ENCODE assay signal across 1 cellular context in genomic region chr13:113299951-113300350, GRCh38.
TF ChIP-seq lines count a peak whose summit lies in the region.

No MANE protein-coding gene starts in this region.

TF ChIP-seq in HepG2, 621 proteins besides CTCF, POLR2A, EP300 and RAD21 (continued from another document and continues in another):
- TF ChIP-seq, protein P1, sequence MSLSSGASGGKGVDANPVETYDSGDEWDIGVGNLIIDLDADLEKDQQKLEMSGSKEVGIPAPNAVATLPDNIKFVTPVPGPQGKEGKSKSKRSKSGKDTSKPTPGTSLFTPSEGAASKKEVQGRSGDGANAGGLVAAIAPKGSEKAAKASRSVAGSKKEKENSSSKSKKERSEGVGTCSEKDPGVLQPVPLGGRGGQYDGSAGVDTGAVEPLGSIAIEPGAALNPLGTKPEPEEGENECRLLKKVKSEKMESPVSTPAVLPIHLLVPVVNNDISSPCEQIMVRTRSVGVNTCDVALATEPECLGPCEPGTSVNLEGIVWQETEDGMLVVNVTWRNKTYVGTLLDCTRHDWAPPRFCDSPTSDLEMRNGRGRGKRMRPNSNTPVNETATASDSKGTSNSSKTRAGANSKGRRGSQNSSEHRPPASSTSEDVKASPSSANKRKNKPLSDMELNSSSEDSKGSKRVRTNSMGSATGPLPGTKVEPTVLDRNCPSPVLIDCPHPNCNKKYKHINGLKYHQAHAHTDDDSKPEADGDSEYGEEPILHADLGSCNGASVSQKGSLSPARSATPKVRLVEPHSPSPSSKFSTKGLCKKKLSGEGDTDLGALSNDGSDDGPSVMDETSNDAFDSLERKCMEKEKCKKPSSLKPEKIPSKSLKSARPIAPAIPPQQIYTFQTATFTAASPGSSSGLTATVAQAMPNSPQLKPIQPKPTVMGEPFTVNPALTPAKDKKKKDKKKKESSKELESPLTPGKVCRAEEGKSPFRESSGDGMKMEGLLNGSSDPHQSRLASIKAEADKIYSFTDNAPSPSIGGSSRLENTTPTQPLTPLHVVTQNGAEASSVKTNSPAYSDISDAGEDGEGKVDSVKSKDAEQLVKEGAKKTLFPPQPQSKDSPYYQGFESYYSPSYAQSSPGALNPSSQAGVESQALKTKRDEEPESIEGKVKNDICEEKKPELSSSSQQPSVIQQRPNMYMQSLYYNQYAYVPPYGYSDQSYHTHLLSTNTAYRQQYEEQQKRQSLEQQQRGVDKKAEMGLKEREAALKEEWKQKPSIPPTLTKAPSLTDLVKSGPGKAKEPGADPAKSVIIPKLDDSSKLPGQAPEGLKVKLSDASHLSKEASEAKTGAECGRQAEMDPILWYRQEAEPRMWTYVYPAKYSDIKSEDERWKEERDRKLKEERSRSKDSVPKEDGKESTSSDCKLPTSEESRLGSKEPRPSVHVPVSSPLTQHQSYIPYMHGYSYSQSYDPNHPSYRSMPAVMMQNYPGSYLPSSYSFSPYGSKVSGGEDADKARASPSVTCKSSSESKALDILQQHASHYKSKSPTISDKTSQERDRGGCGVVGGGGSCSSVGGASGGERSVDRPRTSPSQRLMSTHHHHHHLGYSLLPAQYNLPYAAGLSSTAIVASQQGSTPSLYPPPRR (CRISPR knock-in tag; IDR thresholded peaks at IDR 0.05; ENCODE audit: borderline replicate concordance), result peak; percentile 65; the same call in 1 of the 2 replicates
- TF ChIP-seq ZSCAN20 (CRISPR knock-in tag; IDR thresholded peaks at IDR 0.05; ENCODE audit: borderline replicate concordance), result no peak
- TF ChIP-seq, protein P2, sequence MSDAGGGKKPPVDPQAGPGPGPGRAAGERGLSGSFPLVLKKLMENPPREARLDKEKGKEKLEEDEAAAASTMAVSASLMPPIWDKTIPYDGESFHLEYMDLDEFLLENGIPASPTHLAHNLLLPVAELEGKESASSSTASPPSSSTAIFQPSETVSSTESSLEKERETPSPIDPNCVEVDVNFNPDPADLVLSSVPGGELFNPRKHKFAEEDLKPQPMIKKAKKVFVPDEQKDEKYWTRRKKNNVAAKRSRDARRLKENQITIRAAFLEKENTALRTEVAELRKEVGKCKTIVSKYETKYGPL (CRISPR knock-in tag; IDR thresholded peaks at IDR 0.05), result peak; percentile 50; the same call in 1 of the 2 replicates
- TF ChIP-seq SOX13 (IDR thresholded peaks at IDR 0.05), result no peak
- TF ChIP-seq SOX13 (CRISPR knock-in tag; conservative IDR thresholded peaks at IDR 0.05 in 1 of 2, IDR thresholded peaks at IDR 0.05 in 1 of 2), result peak in 1 of 2 experiments; percentile 83; a peak in 2 of 4 replicates
- TF ChIP-seq MEIS2 (CRISPR knock-in tag; IDR thresholded peaks at IDR 0.05), result 0 out of 2 replicates have a peak, but pooled peaks have one; percentile 63
- TF ChIP-seq ZNF317 (CRISPR knock-in tag; IDR thresholded peaks at IDR 0.05), result 0 out of 2 replicates have a peak, but pooled peaks have one; percentile 22
- peak; percentile 51 for TF ChIP-seq FOXA3 (CRISPR knock-in tag; IDR thresholded peaks at IDR 0.05)
- no peak for TF ChIP-seq ZBTB7A (CRISPR knock-in tag; IDR thresholded peaks at IDR 0.05)
- TF ChIP-seq CEBPB (IDR thresholded peaks at IDR 0.05; ENCODE audit: borderline replicate concordance, low read depth, low read length), result peak; percentile 100
- TF ChIP-seq MAFK (conservative IDR thresholded peaks at IDR 0.05 in 1 of 2, IDR thresholded peaks at IDR 0.05 in 1 of 2; ENCODE audit: low read length in 2 of 2), result peak; percentile 19 to 30; a peak in 1 of 4 replicates
- no peak for TF ChIP-seq FLYWCH1 (CRISPR knock-in tag; IDR thresholded peaks at IDR 0.05)
- TF ChIP-seq MED1 (CRISPR knock-in tag; IDR thresholded peaks at IDR 0.05), result peak; percentile 73
- TF ChIP-seq NR2F2 (IDR thresholded peaks at IDR 0.05; ENCODE audit: borderline replicate concordance, low read depth), result peak; percentile 65; the same call in 1 of the 2 replicates
- TF ChIP-seq SOX5 (CRISPR knock-in tag; IDR thresholded peaks at IDR 0.05; ENCODE audit: borderline replicate concordance), result peak; percentile 72
- TF ChIP-seq, protein P3, sequence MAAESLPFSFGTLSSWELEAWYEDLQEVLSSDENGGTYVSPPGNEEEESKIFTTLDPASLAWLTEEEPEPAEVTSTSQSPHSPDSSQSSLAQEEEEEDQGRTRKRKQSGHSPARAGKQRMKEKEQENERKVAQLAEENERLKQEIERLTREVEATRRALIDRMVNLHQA (CRISPR knock-in tag; IDR thresholded peaks at IDR 0.05), result no peak
- no peak for TF ChIP-seq ZNF772 (CRISPR knock-in tag; IDR thresholded peaks at IDR 0.05)
- TF ChIP-seq ZNF501 (CRISPR knock-in tag; IDR thresholded peaks at IDR 0.05), result no peak
- peak; percentile 67; the same call in 1 of the 2 replicates for TF ChIP-seq THRA (CRISPR knock-in tag; IDR thresholded peaks at IDR 0.05; ENCODE audit: borderline replicate concordance)
- TF ChIP-seq NFATC3 (CRISPR knock-in tag; IDR thresholded peaks at IDR 0.05), result no peak
- TF ChIP-seq AKAP8 (CRISPR knock-in tag; IDR thresholded peaks at IDR 0.05), result no peak
- peak; percentile 55 for TF ChIP-seq KAT8 (CRISPR knock-in tag; IDR thresholded peaks at IDR 0.05)
- peak; percentile 70; the same call in 1 of the 2 replicates for TF ChIP-seq THAP8 (CRISPR knock-in tag; IDR thresholded peaks at IDR 0.05; ENCODE audit: borderline replicate concordance)
- peak; percentile 67 for TF ChIP-seq ATF3 (CRISPR knock-in tag; IDR thresholded peaks at IDR 0.05)
- TF ChIP-seq ZBTB42 (CRISPR knock-in tag; IDR thresholded peaks at IDR 0.05), result no peak
- TF ChIP-seq NR2F6 (IDR thresholded peaks at IDR 0.05), result peak; percentile 79
- peak; percentile 92 for TF ChIP-seq NR2F6 (CRISPR knock-in tag; IDR thresholded peaks at IDR 0.05)
- TF ChIP-seq ZNF660 (CRISPR knock-in tag; IDR thresholded peaks at IDR 0.05; ENCODE audit: borderline replicate concordance, low read depth), result no peak
- no peak for TF ChIP-seq NFRKB (IDR thresholded peaks at IDR 0.05)
- TF ChIP-seq RERE (CRISPR knock-in tag; IDR thresholded peaks at IDR 0.05; ENCODE audit: low read depth), result 0 out of 2 replicates have a peak, but pooled peaks have one; percentile 65
- TF ChIP-seq ZNF12 (CRISPR knock-in tag; IDR thresholded peaks at IDR 0.05), result no peak
- TF ChIP-seq ZNF710 (CRISPR knock-in tag; IDR thresholded peaks at IDR 0.05; ENCODE audit: borderline replicate concordance), result 0 out of 2 replicates have a peak, but pooled peaks have one; percentile 40
- no peak for TF ChIP-seq HNRNPLL (IDR thresholded peaks at IDR 0.05; ENCODE audit: low read depth, low read length, poor library complexity, severe bottlenecking)
- peak; percentile 79 for TF ChIP-seq GATAD1 (CRISPR knock-in tag; IDR thresholded peaks at IDR 0.05)
- no peak for TF ChIP-seq ZKSCAN1 (IDR thresholded peaks at IDR 0.05; ENCODE audit: low read length)
- no peak for TF ChIP-seq SNAPC2 (CRISPR knock-in tag; IDR thresholded peaks at IDR 0.05)
- TF ChIP-seq NCOA1 (CRISPR knock-in tag; IDR thresholded peaks at IDR 0.05), result no peak
- no peak for TF ChIP-seq SRF (IDR thresholded peaks at IDR 0.05; ENCODE audit: low read depth, low read length)
- TF ChIP-seq, protein P4, sequence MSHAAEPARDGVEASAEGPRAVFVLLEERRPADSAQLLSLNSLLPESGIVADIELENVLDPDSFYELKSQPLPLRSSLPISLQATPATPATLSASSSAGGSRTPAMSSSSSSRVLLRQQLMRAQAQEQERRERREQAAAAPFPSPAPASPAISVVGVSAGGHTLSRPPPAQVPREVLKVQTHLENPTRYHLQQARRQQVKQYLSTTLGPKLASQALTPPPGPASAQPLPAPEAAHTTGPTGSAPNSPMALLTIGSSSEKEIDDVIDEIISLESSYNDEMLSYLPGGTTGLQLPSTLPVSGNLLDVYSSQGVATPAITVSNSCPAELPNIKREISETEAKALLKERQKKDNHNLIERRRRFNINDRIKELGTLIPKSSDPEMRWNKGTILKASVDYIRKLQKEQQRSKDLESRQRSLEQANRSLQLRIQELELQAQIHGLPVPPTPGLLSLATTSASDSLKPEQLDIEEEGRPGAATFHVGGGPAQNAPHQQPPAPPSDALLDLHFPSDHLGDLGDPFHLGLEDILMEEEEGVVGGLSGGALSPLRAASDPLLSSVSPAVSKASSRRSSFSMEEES (CRISPR knock-in tag; IDR thresholded peaks at IDR 0.05), result peak; percentile 38; the same call in 1 of the 2 replicates
- TF ChIP-seq HES4 (CRISPR knock-in tag; IDR thresholded peaks at IDR 0.05; ENCODE audit: borderline replicate concordance), result no peak
- no peak for TF ChIP-seq TOPORS (CRISPR knock-in tag; IDR thresholded peaks at IDR 0.05)
- no peak for TF ChIP-seq CBFB (CRISPR knock-in tag; IDR thresholded peaks at IDR 0.05)
- TF ChIP-seq HDAC1 (CRISPR knock-in tag; IDR thresholded peaks at IDR 0.05), result peak; percentile 75
- TF ChIP-seq HMG20B (CRISPR knock-in tag; conservative IDR thresholded peaks at IDR 0.05), result no peak
- peak; percentile 85 for TF ChIP-seq ATF7 (IDR thresholded peaks at IDR 0.05)
- TF ChIP-seq ATF7 (CRISPR knock-in tag; IDR thresholded peaks at IDR 0.05), result peak; percentile 78; the same call in 1 of the 2 replicates
- no peak for TF ChIP-seq HOMEZ (CRISPR knock-in tag; IDR thresholded peaks at IDR 0.05; ENCODE audit: low read depth)
- no peak for TF ChIP-seq ARID2 (CRISPR knock-in tag; IDR thresholded peaks at IDR 0.05; ENCODE audit: borderline replicate concordance)
